2 cellular contexts compared by ENCODE assay signal in the genomic region with DNA sequence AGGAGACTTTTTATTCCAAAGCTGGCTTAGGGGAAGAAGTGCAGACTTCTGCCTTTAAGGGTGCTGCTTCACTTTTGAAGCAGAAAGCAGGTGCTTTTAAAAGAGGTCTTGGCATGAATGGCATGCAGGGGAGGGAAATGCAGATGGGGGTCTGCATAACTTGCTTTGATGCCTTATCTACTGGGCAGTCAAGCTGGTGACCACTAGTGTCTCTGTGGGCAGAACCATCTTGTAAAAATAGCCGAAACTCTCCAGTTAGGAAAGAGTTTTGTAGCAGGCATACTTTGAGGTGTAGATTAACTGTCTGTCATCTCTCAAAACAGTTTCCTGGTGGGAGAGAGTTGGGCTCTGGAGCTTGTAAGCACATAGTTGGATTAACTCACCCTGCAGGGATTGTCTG.
TF ChIP-seq lines count a peak whose summit lies in the region.

No MANE protein-coding gene starts in this region.

TF ChIP-seq in GM23338, 12 proteins besides CTCF, POLR2A, EP300 and RAD21 (continued from another document):
- TF ChIP-seq REST (IDR thresholded peaks at IDR 0.05; ENCODE audit: unreplicated experiment) (no peak), CREB1 (CRISPR knock-in tag; IDR thresholded peaks at IDR 0.05; ENCODE audit: low read depth) (no peak), ZNF331 (CRISPR knock-in tag; IDR thresholded peaks at IDR 0.05; ENCODE audit: low read depth) (no peak), JUNB (IDR thresholded peaks at IDR 0.05; ENCODE audit: unreplicated experiment) (no peak), POLR2AphosphoS5 (IDR thresholded peaks at IDR 0.05; ENCODE audit: low read depth) (no peak), ZNF114 (CRISPR knock-in tag; IDR thresholded peaks at IDR 0.05) (no peak), EZH2phosphoT487 (IDR thresholded peaks at IDR 0.05; ENCODE audit: unreplicated experiment) (no peak), ZNF462 (CRISPR knock-in tag; IDR thresholded peaks at IDR 0.05) (no peak)

TF ChIP-seq in WTC11, 78 proteins besides CTCF, POLR2A, EP300 and RAD21 (continued from another document):
- TF ChIP-seq, protein P1, sequence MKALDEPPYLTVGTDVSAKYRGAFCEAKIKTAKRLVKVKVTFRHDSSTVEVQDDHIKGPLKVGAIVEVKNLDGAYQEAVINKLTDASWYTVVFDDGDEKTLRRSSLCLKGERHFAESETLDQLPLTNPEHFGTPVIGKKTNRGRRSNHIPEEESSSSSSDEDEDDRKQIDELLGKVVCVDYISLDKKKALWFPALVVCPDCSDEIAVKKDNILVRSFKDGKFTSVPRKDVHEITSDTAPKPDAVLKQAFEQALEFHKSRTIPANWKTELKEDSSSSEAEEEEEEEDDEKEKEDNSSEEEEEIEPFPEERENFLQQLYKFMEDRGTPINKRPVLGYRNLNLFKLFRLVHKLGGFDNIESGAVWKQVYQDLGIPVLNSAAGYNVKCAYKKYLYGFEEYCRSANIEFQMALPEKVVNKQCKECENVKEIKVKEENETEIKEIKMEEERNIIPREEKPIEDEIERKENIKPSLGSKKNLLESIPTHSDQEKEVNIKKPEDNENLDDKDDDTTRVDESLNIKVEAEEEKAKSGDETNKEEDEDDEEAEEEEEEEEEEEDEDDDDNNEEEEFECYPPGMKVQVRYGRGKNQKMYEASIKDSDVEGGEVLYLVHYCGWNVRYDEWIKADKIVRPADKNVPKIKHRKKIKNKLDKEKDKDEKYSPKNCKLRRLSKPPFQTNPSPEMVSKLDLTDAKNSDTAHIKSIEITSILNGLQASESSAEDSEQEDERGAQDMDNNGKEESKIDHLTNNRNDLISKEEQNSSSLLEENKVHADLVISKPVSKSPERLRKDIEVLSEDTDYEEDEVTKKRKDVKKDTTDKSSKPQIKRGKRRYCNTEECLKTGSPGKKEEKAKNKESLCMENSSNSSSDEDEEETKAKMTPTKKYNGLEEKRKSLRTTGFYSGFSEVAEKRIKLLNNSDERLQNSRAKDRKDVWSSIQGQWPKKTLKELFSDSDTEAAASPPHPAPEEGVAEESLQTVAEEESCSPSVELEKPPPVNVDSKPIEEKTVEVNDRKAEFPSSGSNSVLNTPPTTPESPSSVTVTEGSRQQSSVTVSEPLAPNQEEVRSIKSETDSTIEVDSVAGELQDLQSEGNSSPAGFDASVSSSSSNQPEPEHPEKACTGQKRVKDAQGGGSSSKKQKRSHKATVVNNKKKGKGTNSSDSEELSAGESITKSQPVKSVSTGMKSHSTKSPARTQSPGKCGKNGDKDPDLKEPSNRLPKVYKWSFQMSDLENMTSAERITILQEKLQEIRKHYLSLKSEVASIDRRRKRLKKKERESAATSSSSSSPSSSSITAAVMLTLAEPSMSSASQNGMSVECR (CRISPR knock-in tag; IDR thresholded peaks at IDR 0.05; ENCODE audit: borderline replicate concordance): no peak
- TF ChIP-seq E2F5 (CRISPR knock-in tag; IDR thresholded peaks at IDR 0.05): no peak
- no peak for TF ChIP-seq CDX4 (CRISPR knock-in tag; IDR thresholded peaks at IDR 0.05; ENCODE audit: borderline replicate concordance)
- no peak for TF ChIP-seq KAT7 (CRISPR knock-in tag; IDR thresholded peaks at IDR 0.05; ENCODE audit: borderline replicate concordance)
- TF ChIP-seq, protein P2, sequence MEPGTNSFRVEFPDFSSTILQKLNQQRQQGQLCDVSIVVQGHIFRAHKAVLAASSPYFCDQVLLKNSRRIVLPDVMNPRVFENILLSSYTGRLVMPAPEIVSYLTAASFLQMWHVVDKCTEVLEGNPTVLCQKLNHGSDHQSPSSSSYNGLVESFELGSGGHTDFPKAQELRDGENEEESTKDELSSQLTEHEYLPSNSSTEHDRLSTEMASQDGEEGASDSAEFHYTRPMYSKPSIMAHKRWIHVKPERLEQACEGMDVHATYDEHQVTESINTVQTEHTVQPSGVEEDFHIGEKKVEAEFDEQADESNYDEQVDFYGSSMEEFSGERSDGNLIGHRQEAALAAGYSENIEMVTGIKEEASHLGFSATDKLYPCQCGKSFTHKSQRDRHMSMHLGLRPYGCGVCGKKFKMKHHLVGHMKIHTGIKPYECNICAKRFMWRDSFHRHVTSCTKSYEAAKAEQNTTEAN (CRISPR knock-in tag; IDR thresholded peaks at IDR 0.05): no peak
- TF ChIP-seq TP53 (CRISPR knock-in tag; IDR thresholded peaks at IDR 0.05): no peak
- TF ChIP-seq CREM (CRISPR knock-in tag; IDR thresholded peaks at IDR 0.05): no peak
- TF ChIP-seq TEAD1 (CRISPR knock-in tag; IDR thresholded peaks at IDR 0.05): no peak
- no peak for TF ChIP-seq NFATC4 (CRISPR knock-in tag; IDR thresholded peaks at IDR 0.05)
- no peak for TF ChIP-seq ZBTB21 (CRISPR knock-in tag; IDR thresholded peaks at IDR 0.05; ENCODE audit: borderline replicate concordance)
- TF ChIP-seq E2F4 (CRISPR knock-in tag; IDR thresholded peaks at IDR 0.05; ENCODE audit: borderline replicate concordance, low read depth): no peak
- TF ChIP-seq, protein P3, sequence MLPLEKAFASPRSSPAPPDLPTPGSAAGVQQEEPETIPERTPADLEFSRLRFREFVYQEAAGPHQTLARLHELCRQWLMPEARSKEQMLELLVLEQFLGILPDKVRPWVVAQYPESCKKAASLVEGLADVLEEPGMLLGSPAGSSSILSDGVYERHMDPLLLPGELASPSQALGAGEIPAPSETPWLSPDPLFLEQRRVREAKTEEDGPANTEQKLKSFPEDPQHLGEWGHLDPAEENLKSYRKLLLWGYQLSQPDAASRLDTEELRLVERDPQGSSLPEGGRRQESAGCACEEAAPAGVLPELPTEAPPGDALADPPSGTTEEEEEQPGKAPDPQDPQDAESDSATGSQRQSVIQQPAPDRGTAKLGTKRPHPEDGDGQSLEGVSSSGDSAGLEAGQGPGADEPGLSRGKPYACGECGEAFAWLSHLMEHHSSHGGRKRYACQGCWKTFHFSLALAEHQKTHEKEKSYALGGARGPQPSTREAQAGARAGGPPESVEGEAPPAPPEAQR (CRISPR knock-in tag; IDR thresholded peaks at IDR 0.05): no peak
